ENCODE assay signal across 8 cellular contexts in the genomic region with DNA sequence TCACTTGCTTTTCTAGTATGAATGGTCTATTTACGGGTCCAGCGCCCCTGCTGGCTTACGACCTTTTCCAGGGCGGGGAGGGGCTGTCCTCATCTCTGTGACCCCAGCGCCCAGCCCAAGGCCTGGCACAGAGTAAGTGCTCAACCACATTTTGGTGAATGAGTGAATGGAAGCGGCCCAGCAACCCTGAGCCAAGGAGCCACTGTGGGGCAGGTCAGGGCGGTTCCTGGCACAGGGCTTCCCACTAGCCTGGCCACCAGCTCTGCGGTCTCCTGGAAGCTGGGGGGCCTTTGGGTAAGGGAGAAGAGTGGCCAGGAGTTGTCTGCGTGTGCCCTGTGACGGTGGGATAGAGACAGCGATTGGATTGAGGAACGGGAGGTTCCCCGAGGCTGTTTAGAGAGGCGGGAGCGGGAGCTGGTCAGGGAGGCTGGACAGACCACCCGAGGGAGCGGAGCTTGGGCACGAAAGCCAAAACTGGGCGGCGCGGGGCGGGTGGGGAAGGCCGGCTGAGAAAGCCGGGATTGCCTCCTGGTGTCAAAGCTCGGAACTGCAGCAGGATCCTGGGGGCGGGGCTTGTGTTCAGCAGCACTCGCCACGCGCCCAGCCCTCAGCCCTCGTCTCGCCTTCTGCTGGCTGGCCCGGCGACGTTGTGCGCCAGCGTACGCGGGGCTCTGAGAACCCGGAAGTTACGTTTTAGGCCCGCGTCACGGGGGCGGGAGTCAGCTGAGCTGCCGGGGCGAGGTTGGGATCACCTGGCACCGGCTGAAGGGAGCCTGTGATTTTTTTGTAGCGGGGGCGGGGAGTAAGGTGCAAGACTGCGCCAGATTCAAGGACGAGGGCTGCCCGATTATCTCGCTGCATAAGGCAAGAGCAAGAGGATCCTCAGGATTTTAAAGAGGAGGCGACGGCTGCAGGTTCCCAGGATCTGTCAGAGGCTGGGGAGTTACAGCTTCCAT. TPM values are rescaled to one million over a fixed set of nuclear protein-coding genes. Genes with fewer than 3 reads are reported as not detected.
DNase-seq lines count a peak whose midpoint lies in the region; ATAC-seq and TF ChIP-seq lines count a peak whose summit lies in the region.

TSS of gene VPS18 (plus strand) at position 718 of the 956 bp plus-strand sequence. CDS start 319 bp downstream, outside the sequence.

- no peaks in the 10 kb centered on the region for H3F3A ChIP-seq in smooth muscle cell (ENCODE audit: low read depth)

- peak within 1 kb of the TSS; percentile 99 for H2AFZ ChIP-seq in smooth muscle cell (ENCODE audit: low read depth)

- H3K36me3 ChIP-seq in breast epithelium (peaks cover 5% of the 10 kb centered on the region), smooth muscle cell (ENCODE audit: low read depth) (peaks cover 5% of the 10 kb centered on the region)

- intact Hi-C loops in breast epithelium (cut with DNase I; ENCODE audit: low total_unique reads) = loop anchor here (1.0 kb wide), 1 partner anchor 18 kb away; no protein-coding TSS in a partner anchor

- peak; percentile 57 for TF ChIP-seq POLR2A in breast epithelium (IDR thresholded peaks at IDR 0.05)

- peak within 1 kb of the TSS; percentile 95 for H3K4me2 ChIP-seq in smooth muscle cell

- no peaks in the 10 kb centered on the region for H4K20me1 ChIP-seq in smooth muscle cell (ENCODE audit: low read depth)

- peak; percentile 84 for ATAC-seq in GM18873 (IDR thresholded peaks at IDR 0.05; ENCODE audit: low FRiP score, unreplicated experiment)
- peak; percentile 80 for ATAC-seq in HG03139 (IDR thresholded peaks at IDR 0.05; ENCODE audit: unreplicated experiment)

- DNase-seq in AG08395 (ENCODE audit: low spot score) = peak; percentile 96
- peak; percentile 80 for DNase-seq in NCI-H2196 treated with DMSO at 0.1 percent for 48 hours (lab: John Stamatoyannopoulos, UW; ENCODE audit: unreplicated experiment)
- peak; percentile 98 to 99 for DNase-seq in breast epithelium (ENCODE audit: low spot score in 2 of 2)
- DNase-seq in iPS-NIHi11 (ENCODE audit: low spot score) = peak; percentile 95
- peak; percentile 97 for DNase-seq in smooth muscle cell (lab: John Stamatoyannopoulos, UW; ENCODE audit: unreplicated experiment)

- H3K79me2 ChIP-seq in smooth muscle cell (ENCODE audit: low read depth) = peaks cover 21% of the 10 kb centered on the region

- H3K4me3 ChIP-seq in breast epithelium (peak within 1 kb of the TSS; percentile 77 to 95 (median 86)), smooth muscle cell (peak within 1 kb of the TSS; percentile 67)

- H3K27me3 ChIP-seq in breast epithelium (no peaks in the 10 kb centered on the region), smooth muscle cell (ENCODE audit: low read depth) (no peaks in the 10 kb centered on the region)

- peak within 1 kb of the TSS; percentile 94 for H3K9ac ChIP-seq in smooth muscle cell (ENCODE audit: low read depth)

- H3K9me3 ChIP-seq in breast epithelium (no peaks in the 10 kb centered on the region), smooth muscle cell (replicated peaks; ENCODE audit: low read depth) (no peaks in the 10 kb centered on the region)

- TF ChIP-seq CTCF in VCaP (conservative IDR thresholded peaks at IDR 0.05) (peak; percentile 88), breast epithelium (IDR thresholded peaks at IDR 0.05) (peak; percentile 99 to 100 (median 99)), smooth muscle cell (IDR thresholded peaks at IDR 0.05; ENCODE audit: borderline replicate concordance, insufficient read depth, poor library complexity, severe bottlenecking) (peak; percentile 78)

- peaks cover 5 to 10% of the 10 kb centered on the region in 2 donors for H3K4me1 ChIP-seq in breast epithelium
- peaks cover 7% of the 10 kb centered on the region for H3K4me1 ChIP-seq in smooth muscle cell (ENCODE audit: low read depth)

- 6% methylated on average over 47 of the region's 55 CpGs for WGBS in smooth muscle cell (ENCODE audit: low lambda C conversion rate)

- H3K27ac ChIP-seq in VCaP (peak within 1 kb of the TSS; percentile 85), breast epithelium (peak within 1 kb of the TSS; percentile 91 to 96), smooth muscle cell (ENCODE audit: low read depth) (peak within 1 kb of the TSS; percentile 85)

RNA-seq across cellular contexts. Expression of gene VPS18, which starts in this region (rescaled TPM):
- total RNA-seq in breast epithelium (10 to 100 TPM; 23.2 to 25.0 (median 23.9) TPM), smooth muscle cell (14.2 and 15.4 TPM in 2 replicates)
- polyA plus RNA-seq in smooth muscle cell = 17.2 and 24.4 TPM in 2 replicates

Comparison
In these comparisons a context has a peak if more than half of its experiments do, and no peak if none do; other contexts are left out.
1. Peak in every context shown above with its lines: DNase-seq, ATAC-seq, H3K4me3 ChIP-seq and H3K27ac ChIP-seq.